8 cellular contexts compared by ENCODE assay signal in genomic region chr14:37150414-37150813, GRCh38. TPM values are rescaled to one million over a fixed set of nuclear protein-coding genes. Genes with fewer than 3 reads are reported as not detected.
DNase-seq lines count a peak whose midpoint lies in the region; ATAC-seq, FAIRE-seq and TF ChIP-seq lines count a peak whose summit lies in the region.

No MANE protein-coding gene starts in this region.

- ATAC-seq in left ventricle myocardium superior (no peak), GM21528 (IDR thresholded peaks at IDR 0.05; ENCODE audit: low FRiP score, unreplicated experiment) (no peak)

- no peaks in the 10 kb centered on the region for H3K27me3 ChIP-seq in cardiac muscle cell

- TF ChIP-seq CTCF in cardiac muscle cell (IDR thresholded peaks at IDR 0.05; ENCODE audit: low read depth, low read length), result peak; percentile 74

- no peaks in the 10 kb centered on the region for H3K4me1 ChIP-seq in cardiac muscle cell (ENCODE audit: low read depth)

- DNase-seq in cardiac muscle cell (ENCODE audit: low read depth in 1 of 2, low spot score in 1 of 2) (peak; percentile 30 to 44), left ventricle myocardium superior (no peak), NCI-H146 (lab: John Stamatoyannopoulos, UW) (peak; percentile 33), SW480 (ENCODE audit: low spot score) (peak; percentile 49), iPS-NIHi11 (ENCODE audit: low spot score) (peak; percentile 31), urothelium cell line (ENCODE audit: low spot score) (peak; percentile 42)
- no peak for DNase-seq in stimulated activated CD4-positive, alpha-beta T cell treated with anti-CD3 and anti-CD28 coated beads, Interleukin-1b, Interleukin-23, amount 100 ng/mL, for 48 hours

- no peak for FAIRE-seq in urothelium cell line (lab: Jason Lieb, UNC)

- no peaks in the 10 kb centered on the region for H3K9me3 ChIP-seq in cardiac muscle cell (ENCODE audit: low read depth)

- H3K27ac ChIP-seq in cardiac muscle cell, result no peak overlapping the region

- intact Hi-C loops in left ventricle myocardium superior (cut with micrococcal nuclease), result no loop called here

- H3K4me3 ChIP-seq in cardiac muscle cell, result no peak overlapping the region

- H3K36me3 ChIP-seq in cardiac muscle cell, result no peaks in the 10 kb centered on the region

RNA-seq across cellular contexts. Expression of gene SLC25A21, which starts 22.0 kb away (rescaled TPM):
- total RNA-seq in cardiac muscle cell (0.63 and 4.8 TPM in 2 replicates), left ventricle myocardium superior (0.89 TPM)
- polyA plus RNA-seq in cardiac muscle cell, result 1.7 and 8.4 TPM in 2 replicates

RNA-seq across cellular contexts. Expression of gene MIPOL1, which starts 47.3 kb away (rescaled TPM):
- total RNA-seq in cardiac muscle cell, result 7.2 and 8.4 TPM in 2 replicates
- polyA plus RNA-seq in cardiac muscle cell, result 6.5 and 7.3 TPM in 2 replicates
- 6.5 TPM for total RNA-seq in left ventricle myocardium superior

Comparison
In these comparisons a context has a peak if more than half of its experiments do, and no peak if none do; other contexts are left out.
1. DNase-seq: peak in cardiac muscle cell (2 of 2), NCI-H146 (single experiment), SW480 (single experiment), iPS-NIHi11 (single experiment) and urothelium cell line (single experiment); none in left ventricle myocardium superior (single experiment) and stimulated activated CD4-positive, alpha-beta T cell treated with anti-CD3 and anti-CD28 coated beads, Interleukin-1b, Interleukin-23, amount 100 ng/mL, for 48 hours (single experiment).